12 cellular contexts compared by ENCODE assay signal in the genomic region with DNA sequence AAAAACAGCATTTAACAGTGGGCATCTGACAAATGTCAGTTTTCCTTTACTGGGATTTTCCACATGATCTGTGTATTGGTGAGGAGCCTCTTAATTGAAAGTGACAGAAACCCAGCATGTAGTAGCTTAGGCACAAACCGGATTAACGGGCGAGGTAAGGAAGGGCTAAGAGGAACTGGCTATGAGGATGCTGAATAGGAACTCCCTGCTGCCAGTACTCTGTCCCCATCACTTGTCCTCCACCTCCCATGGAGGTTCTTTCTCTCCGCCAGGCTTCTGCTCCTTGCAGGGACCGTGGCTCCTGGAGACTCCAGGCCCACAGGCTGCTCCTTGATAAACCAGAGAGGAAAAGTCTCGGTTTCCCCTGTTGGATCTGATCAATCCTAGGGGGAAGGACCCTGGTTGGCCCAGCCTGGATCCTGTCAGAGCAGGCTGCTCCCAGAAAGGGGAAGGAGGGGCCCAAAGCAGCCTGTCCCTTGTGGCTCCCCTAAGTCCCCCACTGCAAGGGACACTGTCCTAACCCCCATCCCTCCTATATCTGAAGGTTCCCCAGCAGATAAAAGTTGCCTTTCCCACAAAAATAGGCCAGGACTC. TPM values are rescaled to one million over a fixed set of nuclear protein-coding genes. Genes with fewer than 3 reads are reported as not detected.
DNase-seq lines count a peak whose midpoint lies in the region; ATAC-seq and TF ChIP-seq lines count a peak whose summit lies in the region.
"Had no signal": no experiment of that assay in that cellular context is flagged by ENCODE, and none has a peak within 500 bp of the region (broad histone marks: within the 10 kb centered on the region; RNA-seq: fewer than 3 reads in every experiment).

No MANE protein-coding gene starts in this region.

- peak overlapping the region; percentile 10 for H3K4me3 Mint-ChIP-seq in osteocyte (ENCODE audit: unreplicated experiment)

- intact Hi-C loops in Right ventricle myocardium superior (cut with DNase I), result loop anchor here (5.0 kb wide), 1 partner anchor 86 kb away; no protein-coding TSS in a partner anchor

- peaks cover 33% of the 10 kb centered on the region for H3K4me1 Mint-ChIP-seq in osteocyte (ENCODE audit: unreplicated experiment)

- H3K9me3 ChIP-seq in right atrium auricular region, result no peaks in the 10 kb centered on the region

- H3K27ac Mint-ChIP-seq in osteocyte (ENCODE audit: unreplicated experiment), result peak overlapping the region; percentile 88

- no peak overlapping the region for H3K4me3 ChIP-seq in right atrium auricular region

- H3K4me1 ChIP-seq in right atrium auricular region, result peaks cover 0 to 37% of the 10 kb centered on the region in 2 donors

- DNase-seq in right atrium auricular region (ENCODE audit: low spot score) (no peak), Right ventricle myocardium superior (no peak), ecto neural progenitor cell (ENCODE audit: low spot score) (peak; percentile 69), osteocyte (ENCODE audit: extremely low spot score, unreplicated experiment) (no peak), NCI-H2081 (lab: John Stamatoyannopoulos, UW) (no peak), NCI-H2227 (lab: John Stamatoyannopoulos, UW; ENCODE audit: unreplicated experiment) (no peak), OCI-M1 (lab: John Stamatoyannopoulos, UW) (no peak)
- DNase-seq: NCI-H748 treated with DMSO at 0.1 percent for 48 hours had no signal

- ATAC-seq in Right ventricle myocardium superior (ENCODE audit: poor library complexity) (no peak), GM19463 (IDR thresholded peaks at IDR 0.05; ENCODE audit: unreplicated experiment) (no peak)

- no peaks in the 10 kb centered on the region for H3K9me3 Mint-ChIP-seq in osteocyte (ENCODE audit: unreplicated experiment)

- H3K36me3 ChIP-seq in right atrium auricular region, result no peaks in the 10 kb centered on the region

- no peaks in the 10 kb centered on the region for H3K27me3 Mint-ChIP-seq in osteocyte (ENCODE audit: unreplicated experiment)

- H3K27me3 ChIP-seq in right atrium auricular region, result no peaks in the 10 kb centered on the region

- H3K36me3 Mint-ChIP-seq in osteocyte (ENCODE audit: unreplicated experiment), result no peaks in the 10 kb centered on the region

- H3K27ac ChIP-seq in right atrium auricular region, result peak overlapping the region; percentile 96 to 100

- TF ChIP-seq CTCF in right atrium auricular region (IDR thresholded peaks at IDR 0.05) (no peak), osteocyte (IDR thresholded peaks at IDR 0.05) (no peak)

RNA-seq across cellular contexts. Expression of a gene that starts 10.3 kb away (rescaled TPM):
- total RNA-seq in right atrium auricular region (not detected), Right ventricle myocardium superior (not detected), osteocyte (not detected in 2 replicates)
- total RNA-seq: dermis microvascular lymphatic vessel endothelial cell; pulmonary artery endothelial cell; T-helper 2 cell treated with Interferon-gamma antibody and Interleukin-4, amounts not matched to agents 100 ng/mL and 5 ng/mL, for 36 hours had no signal
